Comparison of ENCODE assay signal across 1 cellular context in the genomic region with DNA sequence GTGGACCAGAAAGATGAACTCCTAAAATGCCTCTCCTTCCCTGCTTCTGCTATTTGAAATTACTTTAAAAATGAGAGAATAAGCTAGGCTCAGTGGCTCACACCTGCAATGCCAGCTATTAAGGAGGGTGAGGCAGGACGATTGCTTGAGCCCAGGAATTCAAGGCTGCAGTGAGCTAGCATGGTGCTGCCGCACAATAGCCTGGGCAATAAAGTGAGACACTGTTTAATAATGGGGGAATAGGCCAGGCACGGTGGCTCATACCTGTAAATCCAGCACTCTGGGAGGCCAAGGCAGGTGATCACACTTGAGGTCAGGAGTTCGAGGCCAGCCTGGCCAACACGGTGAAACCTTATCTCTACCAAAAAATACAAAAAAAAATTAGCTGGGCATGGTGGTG.
TF ChIP-seq lines count a peak whose summit lies in the region.

No MANE protein-coding gene starts in this region.

TF ChIP-seq in IMR-90, 13 proteins besides CTCF, POLR2A, EP300 and RAD21:
- TF ChIP-seq CHD1 (IDR thresholded peaks at IDR 0.05; ENCODE audit: low read depth, low read length) (no peak), CEBPB (IDR thresholded peaks at IDR 0.05; ENCODE audit: low read depth, low read length) (no peak)
